ENCODE assay signal across 21 cellular contexts in genomic region chr1:19615438-19615837, GRCh38. TPM values are rescaled to one million over a fixed set of nuclear protein-coding genes. Genes with fewer than 3 reads are reported as not detected.
"Had no signal": no experiment of that assay in that cellular context is flagged by ENCODE, and none has a peak within 500 bp of the region (broad histone marks: within the 10 kb centered on the region; RNA-seq: fewer than 3 reads in every experiment).

No MANE protein-coding gene starts in this region.

- ATAC-seq: activated CD8-positive, alpha-beta T cell treated with anti-CD3 and anti-CD28 coated beads for 36 hours; activated T-helper 17 cell treated with anti-CD3 and anti-CD28 coated beads, Interleukin-2, amount 50 U/mL, for 72 hours; effector memory CD8-positive, alpha-beta T cell; naive thymus-derived CD4-positive, alpha-beta T cell; stimulated activated naive B cell treated with anti-CD40 and anti-IgM and Interleukin-4, amounts not matched to agents 10 μg/mL and 1 μg/mL and 100 μg/mL, for 72 hours had no signal

- H3K27me3 ChIP-seq: hepatocyte, ovary, spleen had no signal

- H3K27ac Mint-ChIP-seq: activated CD8-positive, alpha-beta T cell treated with anti-CD3 and anti-CD28 coated beads for 36 hours; activated T-helper 17 cell treated with anti-CD3 and anti-CD28 coated beads, Interleukin-2, amount 50 U/mL, for 72 hours had no signal

- H3K27ac ChIP-seq: ovary, spleen, thoracic aorta had no signal

- H3K4me1 Mint-ChIP-seq: activated B cell treated with CpG ODN at 0.5 μM for 24 hours had no signal

- H3K9me3 ChIP-seq: ovary, spleen, thoracic aorta had no signal

- H3K9me3 Mint-ChIP-seq: activated B cell treated with CpG ODN at 0.5 μM for 24 hours; activated CD8-positive, alpha-beta T cell treated with anti-CD3 and anti-CD28 coated beads for 36 hours; activated T-helper 17 cell treated with anti-CD3 and anti-CD28 coated beads, Interleukin-2, amount 50 U/mL, for 72 hours; effector memory CD8-positive, alpha-beta T cell; naive thymus-derived CD4-positive, alpha-beta T cell; stimulated activated naive B cell treated with anti-CD40 and anti-IgM and Interleukin-4, amounts not matched to agents 10 μg/mL and 1 μg/mL and 100 μg/mL, for 72 hours had no signal

- H3K27me3 Mint-ChIP-seq: activated B cell treated with CpG ODN at 0.5 μM for 24 hours; activated CD8-positive, alpha-beta T cell treated with anti-CD3 and anti-CD28 coated beads for 36 hours; activated T-helper 17 cell treated with anti-CD3 and anti-CD28 coated beads, Interleukin-2, amount 50 U/mL, for 72 hours; effector memory CD8-positive, alpha-beta T cell; naive thymus-derived CD4-positive, alpha-beta T cell; stimulated activated naive B cell treated with anti-CD40 and anti-IgM and Interleukin-4, amounts not matched to agents 10 μg/mL and 1 μg/mL and 100 μg/mL, for 72 hours had no signal

- H3K36me3 ChIP-seq: ovary had no signal

- H3K4me3 Mint-ChIP-seq: activated B cell treated with CpG ODN at 0.5 μM for 24 hours; activated CD8-positive, alpha-beta T cell treated with anti-CD3 and anti-CD28 coated beads for 36 hours; activated T-helper 17 cell treated with anti-CD3 and anti-CD28 coated beads, Interleukin-2, amount 50 U/mL, for 72 hours; effector memory CD8-positive, alpha-beta T cell; naive thymus-derived CD4-positive, alpha-beta T cell; stimulated activated naive B cell treated with anti-CD40 and anti-IgM and Interleukin-4, amounts not matched to agents 10 μg/mL and 1 μg/mL and 100 μg/mL, for 72 hours had no signal

- DNase-seq: activated B cell treated with CpG ODN at 0.5 μM for 24 hours; activated CD4-positive, alpha-beta T cell treated with anti-CD3 and anti-CD28 coated beads for 48 hours; activated CD8-positive, alpha-beta T cell treated with anti-CD3 and anti-CD28 coated beads for 36 hours; activated naive CD4-positive, alpha-beta T cell; activated T-cell treated with anti-CD3 and anti-CD28 coated beads, Interleukin-2, amount 50 U/mL, for 1 hour; aorta; dermis blood vessel endothelial cell; effector memory CD8-positive, alpha-beta T cell; foreskin fibroblast; mesendoderm; naive thymus-derived CD4-positive, alpha-beta T cell; ovary; spleen; stimulated activated naive B cell treated with anti-CD40 and anti-IgM and Interleukin-4, amounts not matched to agents 10 μg/mL and 1 μg/mL and 100 μg/mL, for 72 hours; SW 1271 had no signal

- H3K4me3 ChIP-seq: hepatocyte, ovary, spleen, thoracic aorta had no signal

RNA-seq across cellular contexts. Expression of gene HTR6, which starts 49.2 kb away (rescaled TPM):
- total RNA-seq: activated B cell treated with CpG ODN at 0.5 μM for 24 hours; activated CD8-positive, alpha-beta T cell treated with anti-CD3 and anti-CD28 coated beads for 36 hours; dermis blood vessel endothelial cell; hepatocyte; mucosa of gallbladder; ovary; T-helper 2 cell treated with Interferon-gamma antibody and Interleukin-4, amounts not matched to agents 100 ng/mL and 5 ng/mL, for 36 hours; urinary bladder had no signal
